ENCODE assay signal across 9 cellular contexts in the genomic region with DNA sequence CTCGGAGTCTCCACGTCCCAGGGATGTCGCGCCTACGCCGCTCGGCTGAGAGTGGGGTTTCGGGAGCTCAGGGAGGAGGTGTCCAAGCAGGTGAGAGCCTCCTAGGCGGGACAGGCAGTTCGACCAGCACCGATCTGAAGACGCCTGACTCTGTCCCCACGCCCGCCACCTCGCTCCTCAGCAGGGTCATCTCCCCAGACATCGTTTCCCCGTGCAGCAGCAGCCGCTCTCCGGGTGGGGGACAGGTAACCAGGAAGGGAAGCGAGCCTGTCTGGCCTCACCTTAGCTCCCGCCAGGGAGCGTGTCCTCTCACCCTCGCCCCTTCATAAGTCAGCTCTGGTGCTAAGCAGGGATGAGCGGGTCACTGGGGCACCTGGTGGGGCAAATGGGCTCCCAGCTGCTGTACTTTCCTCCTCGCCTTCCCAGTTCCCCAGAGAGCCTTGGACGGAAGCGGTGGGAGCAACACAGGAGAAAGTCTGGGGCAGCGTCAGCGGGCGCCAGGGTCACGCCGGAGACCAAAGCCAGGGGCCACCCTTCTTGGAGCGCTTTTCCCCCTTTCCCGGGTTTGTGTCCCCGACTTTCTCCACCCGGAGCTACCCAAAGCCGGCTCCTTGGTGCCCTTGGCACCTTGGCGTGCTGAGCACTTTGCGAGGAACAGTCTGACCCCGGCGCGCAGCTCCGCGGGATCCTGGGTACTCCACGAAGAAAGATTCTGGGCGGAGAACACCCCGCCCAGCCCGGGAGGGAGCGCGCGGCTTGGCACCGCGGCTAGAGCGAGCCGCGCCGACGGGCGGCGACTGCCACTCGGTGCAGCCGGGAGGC. TPM values are rescaled to one million over a fixed set of nuclear protein-coding genes. Genes with fewer than 3 reads are reported as not detected.
A peak's percentile ranks its signal among the peaks of the same experiment; 100 is the strongest.
DNase-seq lines count a peak whose midpoint lies in the region; ATAC-seq and TF ChIP-seq lines count a peak whose summit lies in the region.
"Had no signal": no experiment of that assay in that cellular context is flagged by ENCODE, and none has a peak within 500 bp of the region (broad histone marks: within the 10 kb centered on the region; RNA-seq: fewer than 3 reads in every experiment).

No MANE protein-coding gene starts in this region.

- H3K79me2 ChIP-seq in Karpas-422 (ENCODE audit: low read length), result no peaks in the 10 kb centered on the region

- CTCF ChIA-PET in activated CD4-positive, alpha-beta T cell treated with anti-CD3 and anti-CD28 coated beads for 36 hours (lab: Charles Lee), result interaction anchor here (0.6 to 3.9 kb wide), 10 partner anchors 10 to 286 kb away, joined by 3 to 34 read pairs (median 4); no protein-coding TSS in a partner anchor

- 4 to 8% methylated on average over 50 to 58 of the region's 62 CpGs for WGBS in tibial nerve, 2 donors

- H3K27me3 ChIP-seq in ascending aorta (no peaks in the 10 kb centered on the region), tibial nerve (peaks cover 0 to 49% of the 10 kb centered on the region in 2 donors), Karpas-422 (ENCODE audit: low read length) (no peaks in the 10 kb centered on the region)

- H4K20me1 ChIP-seq in Karpas-422 (ENCODE audit: insufficient read depth, low read depth, low read length), result no peaks in the 10 kb centered on the region

- H3K4me3 ChIP-seq in ascending aorta, result peak overlapping the region; percentile 54 to 69
- H3K4me3 ChIP-seq in tibial nerve, result peak overlapping the region in 3 of 4 donors; percentile 11 to 42 (median 40)
- H3K4me3 ChIP-seq in Karpas-422 (ENCODE audit: low read length), result no peak overlapping the region

- H3K27ac Mint-ChIP-seq in activated CD4-positive, alpha-beta T cell treated with anti-CD3 and anti-CD28 coated beads for 36 hours, result no peak overlapping the region

- ATAC-seq in activated CD4-positive, alpha-beta T cell treated with anti-CD3 and anti-CD28 coated beads for 36 hours, result peak; percentile 15
- ATAC-seq in left lobe of liver (peak; percentile 31), GM19395 (IDR thresholded peaks at IDR 0.05; ENCODE audit: unreplicated experiment) (no peak)

- no peak overlapping the region for H3K4me2 ChIP-seq in Karpas-422 (ENCODE audit: low read depth, low read length, poor library complexity, severe bottlenecking)

- H3K9ac ChIP-seq in Karpas-422 (ENCODE audit: low read length), result no peak overlapping the region

- H3K9me3 Mint-ChIP-seq in activated CD4-positive, alpha-beta T cell treated with anti-CD3 and anti-CD28 coated beads for 36 hours (ENCODE audit: low read depth), result no peaks in the 10 kb centered on the region

- TF ChIP-seq CTCF in ascending aorta (IDR thresholded peaks at IDR 0.05) (peak in 1 of 3 experiments; percentile 30), tibial nerve (IDR thresholded peaks at IDR 0.05) (no peak)

- H3K4me1 ChIP-seq in ascending aorta (peaks cover 0 to 7% of the 10 kb centered on the region in 2 donors), tibial nerve (peaks cover 0 to 25% (median 10%) of the 10 kb centered on the region in 4 donors), Karpas-422 (ENCODE audit: low read length) (no peaks in the 10 kb centered on the region)

- H3K36me3 Mint-ChIP-seq in activated CD4-positive, alpha-beta T cell treated with anti-CD3 and anti-CD28 coated beads for 36 hours (ENCODE audit: low read depth), result no peaks in the 10 kb centered on the region

- H3K36me3 ChIP-seq in ascending aorta (no peaks in the 10 kb centered on the region), tibial nerve (no peaks in the 10 kb centered on the region), Karpas-422 (ENCODE audit: insufficient read depth, low read length) (no peaks in the 10 kb centered on the region)

- H3K4me1 Mint-ChIP-seq in activated CD4-positive, alpha-beta T cell treated with anti-CD3 and anti-CD28 coated beads for 36 hours, result peaks cover 14% of the 10 kb centered on the region

- H3K27me3 Mint-ChIP-seq in activated CD4-positive, alpha-beta T cell treated with anti-CD3 and anti-CD28 coated beads for 36 hours, result peaks cover 44% of the 10 kb centered on the region

- no peak for TF ChIP-seq EP300 in tibial nerve (IDR thresholded peaks at IDR 0.05)

- peak overlapping the region; percentile 47 for H3K4me3 Mint-ChIP-seq in activated CD4-positive, alpha-beta T cell treated with anti-CD3 and anti-CD28 coated beads for 36 hours

- no peaks in the 10 kb centered on the region for H3K9me2 ChIP-seq in Karpas-422 (replicated peaks; ENCODE audit: insufficient read depth, low read length)

- H2AFZ ChIP-seq in Karpas-422 (ENCODE audit: low read length), result no peak overlapping the region

- H3K27ac ChIP-seq in ascending aorta (peak overlapping the region in 1 of 2 donors; percentile 48), tibial nerve (peak overlapping the region in 1 of 4 donors; percentile 54), Karpas-422 (ENCODE audit: low read length) (no peak overlapping the region)
- H3K27ac ChIP-seq: C4-2B had no signal

- peak; percentile 28 for DNase-seq in activated CD4-positive, alpha-beta T cell treated with anti-CD3 and anti-CD28 coated beads for 36 hours
- DNase-seq in activated CD4-positive, alpha-beta T cell treated with anti-CD3 and anti-CD28 coated beads for 1 hour, result no peak
- no peak for DNase-seq in ascending aorta (ENCODE audit: low spot score in 2 of 2)
- DNase-seq in left lobe of liver (ENCODE audit: low spot score), result no peak
- DNase-seq in tibial nerve (ENCODE audit: low spot score in 2 of 2), result no peak
- DNase-seq in Karpas-422, result no peak
- DNase-seq in NCI-H1436 (lab: John Stamatoyannopoulos, UW), result no peak

- TF ChIP-seq POLR2A in tibial nerve (IDR thresholded peaks at IDR 0.05), result no peak

- POLR2A ChIA-PET in activated CD4-positive, alpha-beta T cell treated with anti-CD3 and anti-CD28 coated beads for 36 hours (lab: Charles Lee), result no interaction called here

- no peaks in the 10 kb centered on the region for H3K9me3 ChIP-seq in ascending aorta
- H3K9me3 ChIP-seq in tibial nerve, result no peaks in the 10 kb centered on the region
- no peaks in the 10 kb centered on the region for H3K9me3 ChIP-seq in Karpas-422 (ENCODE audit: low read length)

- intact Hi-C loops in activated CD4-positive, alpha-beta T cell treated with anti-CD3 and anti-CD28 coated beads for 36 hours (cut with DNase I, micrococcal nuclease), result no loop called here
- intact Hi-C loops in ascending aorta (cut with DNase I), result loop anchor here (5.0 kb wide), 1 partner anchor 68 kb away; no protein-coding TSS in a partner anchor

RNA-seq across cellular contexts. Expression of gene SPON1, which starts 1.6 kb away (rescaled TPM):
- under 1 TPM; 0.26 to 0.41 TPM for total RNA-seq in activated CD4-positive, alpha-beta T cell treated with anti-CD3 and anti-CD28 coated beads for 36 hours
- total RNA-seq in ascending aorta, result 37.8 TPM
- 0.68 TPM for total RNA-seq in left lobe of liver
- total RNA-seq in tibial nerve, result 10 to 100 TPM; 13.5 to 33.9 (median 30.2) TPM
- not detected in 2 replicates for total RNA-seq in Karpas-422 (2014; rRNA removed; shearing (Covaris generic); ENCODE audit: low replicate concordance)
